ENCODE assay signal across 22 cellular contexts in genomic region chr6:47207261-47207660, GRCh38.
"Had no signal": no experiment of that assay in that cellular context is flagged by ENCODE, and none has a peak within 500 bp of the region (broad histone marks: within the 10 kb centered on the region; RNA-seq: fewer than 3 reads in every experiment).

No MANE protein-coding gene starts in this region.

- DNase-seq: activated CD4-positive, alpha-beta memory T cell treated with anti-CD3 and anti-CD28 coated beads, Interleukin-2, amount 10 ng/mL, durations not matched to agents 7 days and 5 days; activated CD4-positive, alpha-beta T cell treated with anti-CD3 and anti-CD28 coated beads for 48 hours; activated CD4-positive, CD25-positive, alpha-beta regulatory T cell; activated effector memory CD4-positive, alpha-beta T cell treated with Interleukin-2 at 50 U/mL for 16 hours; activated naive CD4-positive, alpha-beta T cell treated with anti-CD3 and anti-CD28 coated beads, Interleukin-2, amount 10 ng/mL, durations not matched to agents 7 days and 5 days; activated naive CD8-positive, alpha-beta T cell treated with anti-CD3 and anti-CD28 coated beads, Interleukin-2, amount 50 U/mL, for 24 hours; activated T-cell treated with anti-CD3 and anti-CD28 coated beads, Interleukin-2, amount 50 U/mL, for 72 hours; anterior cingulate cortex; body of pancreas; effector CD8-positive, alpha-beta T cell; head of caudate nucleus; left ventricle myocardium superior; mammary epithelial cell; midbrain; stimulated activated CD4-positive, alpha-beta T cell treated with anti-CD3 and anti-CD28 coated beads, Interleukin-4, amount 100 ng/mL, for 24 hours; stimulated activated naive CD4-positive, alpha-beta T cell treated with Interleukin-2 at 50 U/mL for 16 hours; T1000 had no signal

- ATAC-seq: activated naive CD8-positive, alpha-beta T cell treated with anti-CD3 and anti-CD28 coated beads, Interleukin-2, amount 50 U/mL, for 24 hours; activated T-cell treated with anti-CD3 and anti-CD28 coated beads, Interleukin-2, amount 50 U/mL, for 72 hours; body of pancreas; left ventricle myocardium superior; natural killer cell treated with Interleukin-12 subunit alpha and Interleukin-12 subunit beta and Interleukin-15 and Interleukin-18, amount 100 ng/mL, for 72 hours had no signal

- H3K36me3 Mint-ChIP-seq: activated naive CD4-positive, alpha-beta T cell treated with anti-CD3 and anti-CD28 coated beads, Interleukin-2, amount 10 ng/mL, durations not matched to agents 7 days and 5 days; natural killer cell treated with Interleukin-12 subunit alpha and Interleukin-12 subunit beta and Interleukin-15 and Interleukin-18, amount 100 ng/mL, for 72 hours; type B pancreatic cell had no signal

- H3K4me3 Mint-ChIP-seq: activated CD4-positive, alpha-beta memory T cell treated with anti-CD3 and anti-CD28 coated beads, Interleukin-2, amount 10 ng/mL, durations not matched to agents 7 days and 5 days; activated naive CD4-positive, alpha-beta T cell treated with anti-CD3 and anti-CD28 coated beads, Interleukin-2, amount 10 ng/mL, durations not matched to agents 7 days and 5 days; activated naive CD8-positive, alpha-beta T cell treated with anti-CD3 and anti-CD28 coated beads, Interleukin-2, amount 50 U/mL, for 24 hours; activated T-cell treated with anti-CD3 and anti-CD28 coated beads, Interleukin-2, amount 50 U/mL, for 72 hours; dendritic cell treated with granulocyte-macrophage colony-stimulating factor and Interleukin-4, amounts not matched to agents 40 ng/mL and 50 ng/mL, for 4 days; natural killer cell treated with Interleukin-12 subunit alpha and Interleukin-12 subunit beta and Interleukin-15 and Interleukin-18, amount 100 ng/mL, for 72 hours; T-helper 1 cell treated with Interleukin-12 subunit alpha and Interleukin-12 subunit beta and Interleukin-4 antibody, amounts not matched to agents 30 μg/mL and 1 μg/mL, for 36 hours; type B pancreatic cell had no signal

- H3K27ac Mint-ChIP-seq: activated CD4-positive, alpha-beta memory T cell treated with anti-CD3 and anti-CD28 coated beads, Interleukin-2, amount 10 ng/mL, durations not matched to agents 7 days and 5 days; activated naive CD4-positive, alpha-beta T cell treated with anti-CD3 and anti-CD28 coated beads, Interleukin-2, amount 10 ng/mL, durations not matched to agents 7 days and 5 days; activated naive CD8-positive, alpha-beta T cell treated with anti-CD3 and anti-CD28 coated beads, Interleukin-2, amount 50 U/mL, for 24 hours; activated T-cell treated with anti-CD3 and anti-CD28 coated beads, Interleukin-2, amount 50 U/mL, for 72 hours; dendritic cell treated with granulocyte-macrophage colony-stimulating factor and Interleukin-4, amounts not matched to agents 40 ng/mL and 50 ng/mL, for 4 days; natural killer cell treated with Interleukin-12 subunit alpha and Interleukin-12 subunit beta and Interleukin-15 and Interleukin-18, amount 100 ng/mL, for 72 hours; progenitor cell of endocrine pancreas; T-helper 1 cell treated with Interleukin-12 subunit alpha and Interleukin-12 subunit beta and Interleukin-4 antibody, amounts not matched to agents 30 μg/mL and 1 μg/mL, for 36 hours; type B pancreatic cell had no signal

- H3K9me3 Mint-ChIP-seq: T-helper 1 cell treated with Interleukin-12 subunit alpha and Interleukin-12 subunit beta and Interleukin-4 antibody, amounts not matched to agents 30 μg/mL and 1 μg/mL, for 36 hours had no signal

- H3K27me3 Mint-ChIP-seq: activated naive CD4-positive, alpha-beta T cell treated with anti-CD3 and anti-CD28 coated beads, Interleukin-2, amount 10 ng/mL, durations not matched to agents 7 days and 5 days; activated naive CD8-positive, alpha-beta T cell treated with anti-CD3 and anti-CD28 coated beads, Interleukin-2, amount 50 U/mL, for 24 hours; type B pancreatic cell had no signal
